ENCODE assay signal across 22 cellular contexts in genomic region chr16:23479138-23479537, GRCh38. TPM values are rescaled to one million over a fixed set of nuclear protein-coding genes. Genes with fewer than 3 reads are reported as not detected.
A peak's percentile ranks its signal among the peaks of the same experiment; 100 is the strongest.
DNase-seq lines count a peak whose midpoint lies in the region; ATAC-seq and FAIRE-seq lines count a peak whose summit lies in the region.
"Had no signal": no experiment of that assay in that cellular context is flagged by ENCODE, and none has a peak within 500 bp of the region (broad histone marks: within the 10 kb centered on the region; RNA-seq: fewer than 3 reads in every experiment).

No MANE protein-coding gene starts in this region.

- CTCF ChIA-PET in naive thymus-derived CD4-positive, alpha-beta T cell (lab: Charles Lee), result no interaction called here
- CTCF ChIA-PET in T-cell (lab: Charles Lee), result no interaction called here

- peaks cover 93% of the 10 kb centered on the region for H3K36me3 Mint-ChIP-seq in activated T-cell treated with anti-CD3 and anti-CD28 coated beads, Interleukin-2, amount 50 U/mL, for 24 hours (ENCODE audit: low read depth)
- H3K36me3 Mint-ChIP-seq in activated T-cell treated with anti-CD3 and anti-CD28 coated beads, Interleukin-2, amount 50 U/mL, for 4 hours (ENCODE audit: insufficient read depth), result peaks cover 29% of the 10 kb centered on the region
- peaks cover 1% of the 10 kb centered on the region for H3K36me3 Mint-ChIP-seq in IgD-negative memory B cell
- H3K36me3 Mint-ChIP-seq in effector memory CD8-positive, alpha-beta T cell (ENCODE audit: insufficient read depth), result peaks cover 94% of the 10 kb centered on the region
- H3K36me3 Mint-ChIP-seq in stimulated activated effector memory CD8-positive, alpha-beta T cell treated with anti-CD3 and anti-CD28 coated beads, Interleukin-12 subunit alpha, Interleukin-12 subunit beta, amount 100 ng/mL, for 72 hours, result peaks cover 100% of the 10 kb centered on the region
- H3K36me3 Mint-ChIP-seq in naive thymus-derived CD4-positive, alpha-beta T cell, result peaks cover 10 to 52% (median 26%) of the 10 kb centered on the region in 5 donors
- H3K36me3 Mint-ChIP-seq in T-cell, result peaks cover 60% of the 10 kb centered on the region

- no peaks in the 10 kb centered on the region for H3K27me3 Mint-ChIP-seq in activated T-cell treated with anti-CD3 and anti-CD28 coated beads, Interleukin-2, amount 50 U/mL, for 24 hours
- no peaks in the 10 kb centered on the region for H3K27me3 Mint-ChIP-seq in activated T-cell treated with anti-CD3 and anti-CD28 coated beads, Interleukin-2, amount 50 U/mL, for 4 hours (ENCODE audit: low read depth)
- H3K27me3 Mint-ChIP-seq in IgD-negative memory B cell, result no peaks in the 10 kb centered on the region
- H3K27me3 Mint-ChIP-seq in effector memory CD8-positive, alpha-beta T cell, result no peaks in the 10 kb centered on the region
- H3K27me3 Mint-ChIP-seq in naive thymus-derived CD4-positive, alpha-beta T cell, result no peaks in the 10 kb centered on the region
- no peaks in the 10 kb centered on the region for H3K27me3 Mint-ChIP-seq in T-cell
- H3K27me3 Mint-ChIP-seq: CD4-positive, CD25-positive, alpha-beta regulatory T cell had no signal

- intact Hi-C loops in naive thymus-derived CD4-positive, alpha-beta T cell (cut with micrococcal nuclease), result no loop called here

- peaks cover 5% of the 10 kb centered on the region for H3K4me1 Mint-ChIP-seq in activated T-cell treated with anti-CD3 and anti-CD28 coated beads, Interleukin-2, amount 50 U/mL, for 24 hours (ENCODE audit: low read depth)
- peaks cover 4% of the 10 kb centered on the region for H3K4me1 Mint-ChIP-seq in activated T-cell treated with anti-CD3 and anti-CD28 coated beads, Interleukin-2, amount 50 U/mL, for 4 hours (ENCODE audit: low read depth)
- H3K4me1 Mint-ChIP-seq in IgD-negative memory B cell (peaks cover 2 to 4% (median 4%) of the 10 kb centered on the region in 3 donors), T-cell (peaks cover 0 to 4% (median 3%) of the 10 kb centered on the region in 3 donors)
- peaks cover 9 to 22% of the 10 kb centered on the region in 2 donors for H3K4me1 Mint-ChIP-seq in effector memory CD8-positive, alpha-beta T cell (ENCODE audit: low read depth in 2 of 2)
- peaks cover 17% of the 10 kb centered on the region for H3K4me1 Mint-ChIP-seq in stimulated activated effector memory CD8-positive, alpha-beta T cell treated with anti-CD3 and anti-CD28 coated beads, Interleukin-12 subunit alpha, Interleukin-12 subunit beta, amount 100 ng/mL, for 72 hours
- H3K4me1 Mint-ChIP-seq in naive thymus-derived CD4-positive, alpha-beta T cell, result peaks cover 0 to 5% (median 0%) of the 10 kb centered on the region in 7 donors
- H3K4me1 Mint-ChIP-seq: CD4-positive, CD25-positive, alpha-beta regulatory T cell; GM23338 had no signal

- no peak overlapping the region for H3K4me3 Mint-ChIP-seq in activated T-cell treated with anti-CD3 and anti-CD28 coated beads, Interleukin-2, amount 50 U/mL, for 24 hours
- no peak overlapping the region for H3K4me3 Mint-ChIP-seq in activated T-cell treated with anti-CD3 and anti-CD28 coated beads, Interleukin-2, amount 50 U/mL, for 4 hours
- H3K4me3 Mint-ChIP-seq in IgD-negative memory B cell (no peak overlapping the region), T-cell (no peak overlapping the region)
- peak overlapping the region in 1 of 2 donors; percentile 20 for H3K4me3 Mint-ChIP-seq in effector memory CD8-positive, alpha-beta T cell
- no peak overlapping the region for H3K4me3 Mint-ChIP-seq in stimulated activated effector memory CD8-positive, alpha-beta T cell treated with anti-CD3 and anti-CD28 coated beads, Interleukin-12 subunit alpha, Interleukin-12 subunit beta, amount 100 ng/mL, for 72 hours
- no peak overlapping the region for H3K4me3 Mint-ChIP-seq in naive thymus-derived CD4-positive, alpha-beta T cell
- H3K4me3 Mint-ChIP-seq: GM23338 had no signal

- H3K9me3 Mint-ChIP-seq in activated T-cell treated with anti-CD3 and anti-CD28 coated beads, Interleukin-2, amount 50 U/mL, for 24 hours, result no peaks in the 10 kb centered on the region
- no peaks in the 10 kb centered on the region for H3K9me3 Mint-ChIP-seq in activated T-cell treated with anti-CD3 and anti-CD28 coated beads, Interleukin-2, amount 50 U/mL, for 4 hours
- no peaks in the 10 kb centered on the region for H3K9me3 Mint-ChIP-seq in IgD-negative memory B cell
- no peaks in the 10 kb centered on the region for H3K9me3 Mint-ChIP-seq in effector memory CD8-positive, alpha-beta T cell
- no peaks in the 10 kb centered on the region for H3K9me3 Mint-ChIP-seq in stimulated activated effector memory CD8-positive, alpha-beta T cell treated with anti-CD3 and anti-CD28 coated beads, Interleukin-12 subunit alpha, Interleukin-12 subunit beta, amount 100 ng/mL, for 72 hours
- H3K9me3 Mint-ChIP-seq in naive thymus-derived CD4-positive, alpha-beta T cell, result no peaks in the 10 kb centered on the region
- no peaks in the 10 kb centered on the region for H3K9me3 Mint-ChIP-seq in T-cell
- H3K9me3 Mint-ChIP-seq: CD4-positive, CD25-positive, alpha-beta regulatory T cell; GM23338 had no signal

- H3K4me1 ChIP-seq in naive thymus-derived CD4-positive, alpha-beta T cell (ENCODE audit: control insufficient read depth in 2 of 2, insufficient read depth in 2 of 2, low read length in 2 of 2), result peaks cover 0 to 19% of the 10 kb centered on the region in 2 donors

- no peaks in the 10 kb centered on the region for H3K27me3 ChIP-seq in naive thymus-derived CD4-positive, alpha-beta T cell (ENCODE audit: control insufficient read depth in 2 of 2, insufficient read depth in 2 of 2, low read length in 2 of 2)

- no peak for FAIRE-seq in RCC 7860 (lab: Jason Lieb, UNC)
- FAIRE-seq: GM12891, K562 had no signal

- no peak for DNase-seq in activated T-cell treated with anti-CD3 and anti-CD28 coated beads, Interleukin-2, amount 50 U/mL, for 24 hours
- DNase-seq in activated T-cell treated with anti-CD3 and anti-CD28 coated beads, Interleukin-2, amount 50 U/mL, for 4 hours, result no peak
- no peak for DNase-seq in effector memory CD8-positive, alpha-beta T cell
- no peak for DNase-seq in stimulated activated effector memory CD8-positive, alpha-beta T cell treated with anti-CD3 and anti-CD28 coated beads, Interleukin-12 subunit alpha, Interleukin-12 subunit beta, amount 100 ng/mL, for 72 hours (ENCODE audit: low spot score in 2 of 2)
- DNase-seq in naive thymus-derived CD4-positive, alpha-beta T cell, result no peak
- no peak for DNase-seq in RCC 7860 (ENCODE audit: low spot score)
- no peak for DNase-seq in T-cell
- DNase-seq: AML-193; Calu3; CD4-positive, CD25-positive, alpha-beta regulatory T cell; GF-D8; NCI-H1105; NCI-H2081; NCI-H2171 treated with DMSO at 0.1 percent for 48 hours; NCI-H446; NCI-H69 had no signal

- H3K27ac ChIP-seq in naive thymus-derived CD4-positive, alpha-beta T cell (ENCODE audit: low read depth, low read length), result no peak overlapping the region
- H3K27ac ChIP-seq: 22Rv1 had no signal

- no peak overlapping the region for H3K4me3 ChIP-seq in naive thymus-derived CD4-positive, alpha-beta T cell (ENCODE audit: low read length)
- H3K4me3 ChIP-seq: GM23338, K562 had no signal

- no peaks in the 10 kb centered on the region for H3K9me3 ChIP-seq in naive thymus-derived CD4-positive, alpha-beta T cell (ENCODE audit: control insufficient read depth in 2 of 3, low read length in 3 of 3)

- no peak for ATAC-seq in activated T-cell treated with anti-CD3 and anti-CD28 coated beads, Interleukin-2, amount 50 U/mL, for 4 hours
- ATAC-seq in effector memory CD8-positive, alpha-beta T cell (replicated peaks), result no peak
- ATAC-seq in stimulated activated effector memory CD8-positive, alpha-beta T cell treated with anti-CD3 and anti-CD28 coated beads, Interleukin-12 subunit alpha, Interleukin-12 subunit beta, amount 100 ng/mL, for 72 hours, result no peak
- ATAC-seq in naive thymus-derived CD4-positive, alpha-beta T cell, result no peak
- no peak for ATAC-seq in T-cell (replicated peaks in 1 of 4)
- ATAC-seq: GM23338, K562, Panc1 had no signal

- POLR2A ChIA-PET in naive thymus-derived CD4-positive, alpha-beta T cell (lab: Charles Lee), result interaction anchor here (0.6 kb wide), 1 partner anchor 30 kb away, joined by 3 read pairs; no protein-coding TSS in a partner anchor
- POLR2A ChIA-PET in T-cell (lab: Charles Lee), result no interaction called here

- H3K27ac Mint-ChIP-seq in activated T-cell treated with anti-CD3 and anti-CD28 coated beads, Interleukin-2, amount 50 U/mL, for 24 hours, result peak overlapping the region; percentile 20
- H3K27ac Mint-ChIP-seq in IgD-negative memory B cell (peak overlapping the region; percentile 45 to 93 (median 85)), T-cell (peak overlapping the region in 1 of 2 donors; percentile 55)
- H3K27ac Mint-ChIP-seq in effector memory CD8-positive, alpha-beta T cell, result peak overlapping the region; percentile 66 to 99
- peak overlapping the region; percentile 88 for H3K27ac Mint-ChIP-seq in stimulated activated effector memory CD8-positive, alpha-beta T cell treated with anti-CD3 and anti-CD28 coated beads, Interleukin-12 subunit alpha, Interleukin-12 subunit beta, amount 100 ng/mL, for 72 hours
- H3K27ac Mint-ChIP-seq in naive thymus-derived CD4-positive, alpha-beta T cell, result peak overlapping the region in 2 of 9 donors; percentile 14 to 15
- H3K27ac Mint-ChIP-seq: GM23338 had no signal

- peaks cover 19 to 93% (median 20%) of the 10 kb centered on the region in 3 experiments for H3K36me3 ChIP-seq in naive thymus-derived CD4-positive, alpha-beta T cell (ENCODE audit: control insufficient read depth in 2 of 3, insufficient read depth in 3 of 3, low read length in 3 of 3)

RNA-seq across cellular contexts. Expression of gene COG7, which starts 26.1 kb away (rescaled TPM):
- 10 to 100 TPM; 18.5 to 21.8 (median 20.0) TPM for total RNA-seq in activated T-cell treated with anti-CD3 and anti-CD28 coated beads, Interleukin-2, amount 50 U/mL, for 4 hours
- 7.1 TPM for polyA plus RNA-seq in IgD-negative memory B cell
- total RNA-seq in naive thymus-derived CD4-positive, alpha-beta T cell, result 10 to 100 TPM; 16.1 to 28.4 (median 22.6) TPM
- 10 to 100 TPM in 1 of 2 donors, 1 to 10 TPM in 1; 9.6 to 12.9 TPM for polyA plus RNA-seq in naive thymus-derived CD4-positive, alpha-beta T cell
- 10 to 100 TPM; 15.8 to 23.2 (median 22.4) TPM for total RNA-seq in T-cell

RNA-seq across cellular contexts. Expression of gene GGA2, which starts 31.2 kb away (rescaled TPM):
- 10 to 100 TPM; 66.0 to 82.9 (median 70.0) TPM for total RNA-seq in activated T-cell treated with anti-CD3 and anti-CD28 coated beads, Interleukin-2, amount 50 U/mL, for 4 hours
- 219 TPM for polyA plus RNA-seq in IgD-negative memory B cell
- total RNA-seq in naive thymus-derived CD4-positive, alpha-beta T cell, result 100 to 1,000 TPM in 4 of 5 experiments, 10 to 100 TPM in 1; 99.3 to 138 (median 104) TPM
- 10 to 100 TPM; 41.7 to 44.6 TPM for polyA plus RNA-seq in naive thymus-derived CD4-positive, alpha-beta T cell
- 100 to 1,000 TPM in 2 of 5 donors, 10 to 100 TPM in 3; 84.0 to 146 (median 99.6) TPM for total RNA-seq in T-cell
